Comparison of ENCODE assay signal across 1 cellular context in the genomic region with DNA sequence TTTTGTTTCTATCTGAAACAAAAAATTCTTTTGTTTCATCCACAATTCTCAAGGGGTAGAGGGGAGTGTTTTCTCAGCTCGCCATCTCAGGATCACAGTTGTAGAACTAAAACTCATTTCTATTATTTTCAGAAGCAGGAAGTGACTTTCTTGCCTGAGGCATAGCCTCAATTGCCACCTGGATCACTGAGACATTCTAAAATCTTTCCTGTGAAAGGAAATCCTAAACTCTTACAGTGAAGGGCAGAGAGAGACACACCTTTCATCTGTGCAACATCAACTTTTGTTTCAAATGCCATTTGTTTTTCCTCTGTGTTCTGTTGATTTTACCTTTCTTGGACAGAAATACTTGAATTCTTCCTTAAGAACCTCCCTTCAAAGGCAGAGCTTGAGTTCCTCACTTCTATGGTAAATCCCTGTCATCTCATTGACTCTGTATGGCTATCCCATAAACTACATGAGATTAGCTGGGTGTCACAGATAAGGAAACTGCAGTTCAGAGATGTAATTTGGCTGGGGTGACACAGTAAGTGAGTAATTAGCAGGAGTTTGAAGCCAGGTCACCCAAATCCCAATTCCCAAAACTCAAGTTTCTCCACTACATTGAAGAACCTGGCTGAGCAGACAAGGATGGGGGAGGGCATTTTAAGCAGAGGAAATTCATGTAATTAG.
TF ChIP-seq lines count a peak whose summit lies in the region.

No MANE protein-coding gene starts in this region.

TF ChIP-seq in K562, 482 proteins besides CTCF, POLR2A, EP300 and RAD21 (continued from another document):
- TF ChIP-seq, protein P1, sequence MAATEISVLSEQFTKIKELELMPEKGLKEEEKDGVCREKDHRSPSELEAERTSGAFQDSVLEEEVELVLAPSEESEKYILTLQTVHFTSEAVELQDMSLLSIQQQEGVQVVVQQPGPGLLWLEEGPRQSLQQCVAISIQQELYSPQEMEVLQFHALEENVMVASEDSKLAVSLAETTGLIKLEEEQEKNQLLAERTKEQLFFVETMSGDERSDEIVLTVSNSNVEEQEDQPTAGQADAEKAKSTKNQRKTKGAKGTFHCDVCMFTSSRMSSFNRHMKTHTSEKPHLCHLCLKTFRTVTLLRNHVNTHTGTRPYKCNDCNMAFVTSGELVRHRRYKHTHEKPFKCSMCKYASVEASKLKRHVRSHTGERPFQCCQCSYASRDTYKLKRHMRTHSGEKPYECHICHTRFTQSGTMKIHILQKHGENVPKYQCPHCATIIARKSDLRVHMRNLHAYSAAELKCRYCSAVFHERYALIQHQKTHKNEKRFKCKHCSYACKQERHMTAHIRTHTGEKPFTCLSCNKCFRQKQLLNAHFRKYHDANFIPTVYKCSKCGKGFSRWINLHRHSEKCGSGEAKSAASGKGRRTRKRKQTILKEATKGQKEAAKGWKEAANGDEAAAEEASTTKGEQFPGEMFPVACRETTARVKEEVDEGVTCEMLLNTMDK (IDR thresholded peaks at IDR 0.05; ENCODE audit: borderline replicate concordance, insufficient read depth, low read depth, low read length, poor library complexity, severe bottlenecking) = no peak
- no peak for TF ChIP-seq ZNF699 (CRISPR knock-in tag; IDR thresholded peaks at IDR 0.05; ENCODE audit: insufficient replicate concordance)
- TF ChIP-seq, protein P2, sequence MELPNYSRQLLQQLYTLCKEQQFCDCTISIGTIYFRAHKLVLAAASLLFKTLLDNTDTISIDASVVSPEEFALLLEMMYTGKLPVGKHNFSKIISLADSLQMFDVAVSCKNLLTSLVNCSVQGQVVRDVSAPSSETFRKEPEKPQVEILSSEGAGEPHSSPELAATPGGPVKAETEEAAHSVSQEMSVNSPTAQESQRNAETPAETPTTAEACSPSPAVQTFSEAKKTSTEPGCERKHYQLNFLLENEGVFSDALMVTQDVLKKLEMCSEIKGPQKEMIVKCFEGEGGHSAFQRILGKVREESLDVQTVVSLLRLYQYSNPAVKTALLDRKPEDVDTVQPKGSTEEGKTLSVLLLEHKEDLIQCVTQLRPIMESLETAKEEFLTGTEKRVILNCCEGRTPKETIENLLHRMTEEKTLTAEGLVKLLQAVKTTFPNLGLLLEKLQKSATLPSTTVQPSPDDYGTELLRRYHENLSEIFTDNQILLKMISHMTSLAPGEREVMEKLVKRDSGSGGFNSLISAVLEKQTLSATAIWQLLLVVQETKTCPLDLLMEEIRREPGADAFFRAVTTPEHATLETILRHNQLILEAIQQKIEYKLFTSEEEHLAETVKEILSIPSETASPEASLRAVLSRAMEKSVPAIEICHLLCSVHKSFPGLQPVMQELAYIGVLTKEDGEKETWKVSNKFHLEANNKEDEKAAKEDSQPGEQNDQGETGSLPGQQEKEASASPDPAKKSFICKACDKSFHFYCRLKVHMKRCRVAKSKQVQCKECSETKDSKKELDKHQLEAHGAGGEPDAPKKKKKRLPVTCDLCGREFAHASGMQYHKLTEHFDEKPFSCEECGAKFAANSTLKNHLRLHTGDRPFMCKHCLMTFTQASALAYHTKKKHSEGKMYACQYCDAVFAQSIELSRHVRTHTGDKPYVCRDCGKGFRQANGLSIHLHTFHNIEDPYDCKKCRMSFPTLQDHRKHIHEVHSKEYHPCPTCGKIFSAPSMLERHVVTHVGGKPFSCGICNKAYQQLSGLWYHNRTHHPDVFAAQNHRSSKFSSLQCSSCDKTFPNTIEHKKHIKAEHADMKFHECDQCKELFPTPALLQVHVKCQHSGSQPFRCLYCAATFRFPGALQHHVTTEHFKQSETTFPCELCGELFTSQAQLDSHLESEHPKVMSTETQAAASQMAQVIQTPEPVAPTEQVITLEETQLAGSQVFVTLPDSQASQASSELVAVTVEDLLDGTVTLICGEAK (IDR thresholded peaks at IDR 0.05) = no peak
- TF ChIP-seq, protein P2 (CRISPR knock-in tag; IDR thresholded peaks at IDR 0.05) = no peak
